ENCODE assay signal across 8 cellular contexts in genomic region chr6:18990313-18990978, GRCh38.
DNase-seq lines count a peak whose midpoint lies in the region; ATAC-seq and TF ChIP-seq lines count a peak whose summit lies in the region.

No MANE protein-coding gene starts in this region.

- H3K4me3 ChIP-seq in BE2C (ENCODE audit: low read depth, low read length) (no peak overlapping the region), kidney epithelial cell (ENCODE audit: low read depth, low read length) (no peak overlapping the region)

- peak; percentile 87 for DNase-seq in BE2C
- DNase-seq in NCI-H748 (lab: John Stamatoyannopoulos, UW; ENCODE audit: unreplicated experiment) = peak; percentile 98
- peak; percentile 76 for DNase-seq in MCF 10A (ENCODE audit: unreplicated experiment)
- DNase-seq in kidney epithelial cell (ENCODE audit: low read depth) = no peak
- peak; percentile 4 to 26 for DNase-seq in stimulated activated CD4-positive, alpha-beta T cell treated with anti-CD3 and anti-CD28 coated beads, Interleukin-2, amount 100 ng/mL, for 48 hours
- no peak for DNase-seq in activated CD4-positive, CD25-positive, alpha-beta regulatory T cell (lab: John Stamatoyannopoulos, UW)

- no peaks in the 10 kb centered on the region for H3K4me1 ChIP-seq in BE2C

- no peaks in the 10 kb centered on the region for H3K4me1 Mint-ChIP-seq in MCF 10A (ENCODE audit: insufficient read depth, unreplicated experiment)

- no peaks in the 10 kb centered on the region for H3K9me3 Mint-ChIP-seq in MCF 10A (ENCODE audit: unreplicated experiment)

- H3K27me3 Mint-ChIP-seq in MCF 10A (ENCODE audit: insufficient read depth, unreplicated experiment) = peaks cover 13% of the 10 kb centered on the region

- peak; percentile 85 for ATAC-seq in GM18511 (IDR thresholded peaks at IDR 0.05; ENCODE audit: unreplicated experiment)
- ATAC-seq in HG03108 (IDR thresholded peaks at IDR 0.05; ENCODE audit: unreplicated experiment) = peak; percentile 79

- no TSS peak for BruUV-seq in MCF 10A (replicated peaks; lab: Mats Ljungman, UMichigan)

- H3K4me3 Mint-ChIP-seq in MCF 10A (ENCODE audit: unreplicated experiment) = no peak overlapping the region

- H3K27ac Mint-ChIP-seq in MCF 10A (ENCODE audit: low read depth, unreplicated experiment) = no peak overlapping the region

- POLR2A ChIA-PET in MCF 10A (lab: Yijun Ruan, JAX) = no interaction called here

- CTCF ChIA-PET in MCF 10A (lab: Yijun Ruan, JAX) = interaction anchor here (0.6 to 2.5 kb wide), 4 partner anchors 9 to 241 kb away, joined by 3 to 6 read pairs (median 3); no protein-coding TSS in a partner anchor

- H3K36me3 Mint-ChIP-seq in MCF 10A (ENCODE audit: insufficient read depth, unreplicated experiment) = no peaks in the 10 kb centered on the region

- intact Hi-C loops in MCF 10A (cut with micrococcal nuclease) = no loop called here

- H3K27me3 ChIP-seq in BE2C = no peaks in the 10 kb centered on the region
- no peaks in the 10 kb centered on the region for H3K27me3 ChIP-seq in kidney epithelial cell (ENCODE audit: control insufficient read depth, insufficient read depth, low read length)

- H3K9me3 ChIP-seq in BE2C = no peaks in the 10 kb centered on the region

- peak; percentile 83 for TF ChIP-seq CTCF in BE2C (IDR thresholded peaks at IDR 0.05; ENCODE audit: low read depth, low read length)
- peak; percentile 25 for TF ChIP-seq CTCF in MCF 10A (IDR thresholded peaks at IDR 0.05; ENCODE audit: unreplicated experiment)
- peak; percentile 97 for TF ChIP-seq CTCF in kidney epithelial cell (IDR thresholded peaks at IDR 0.05; ENCODE audit: insufficient read depth, low read length, poor library complexity, severe bottlenecking)

- H3K36me3 ChIP-seq in BE2C = no peaks in the 10 kb centered on the region
- no peaks in the 10 kb centered on the region for H3K36me3 ChIP-seq in kidney epithelial cell (ENCODE audit: control insufficient read depth, insufficient read depth, low read length)

Comparison
In these comparisons a context has a peak if more than half of its experiments do, and no peak if none do; other contexts are left out.
1. DNase-seq: peak in BE2C (single experiment), NCI-H748 (single experiment), MCF 10A (single experiment) and stimulated activated CD4-positive, alpha-beta T cell treated with anti-CD3 and anti-CD28 coated beads, Interleukin-2, amount 100 ng/mL, for 48 hours (2 of 2); none in kidney epithelial cell (single experiment) and activated CD4-positive, CD25-positive, alpha-beta regulatory T cell (0 of 4).
2. CTCF ChIP-seq: peak in every context shown above with its lines; median percentile 97 in kidney epithelial cell; 83 in BE2C; 25 in MCF 10A.